Comparison of ENCODE assay signal across 8 cellular contexts in genomic region chr5:180799902-180800801, GRCh38. TPM values are rescaled to one million over a fixed set of nuclear protein-coding genes. Genes with fewer than 3 reads are reported as not detected.
DNase-seq lines count a peak whose midpoint lies in the region; ATAC-seq and TF ChIP-seq lines count a peak whose summit lies in the region.

No MANE protein-coding gene starts in this region.

- no peak for DNase-seq in activated CD4-positive, CD25-positive, alpha-beta regulatory T cell treated with anti-CD3 and anti-CD28 coated beads, Interleukin-2, amount 50 U/mL, for 72 hours
- no peak for DNase-seq in activated CD8-positive, alpha-beta memory T cell treated with anti-CD3 and anti-CD28 coated beads, Interleukin-2, amount 10 ng/mL, durations not matched to agents 7 days and 5 days
- peak; percentile 70 for DNase-seq in fibroblast of the aortic adventitia (ENCODE audit: low read depth)
- no peak for DNase-seq in stimulated activated naive B cell treated with anti-CD40 and anti-IgM and Interleukin-4, amounts not matched to agents 10 μg/mL and 1 μg/mL and 100 μg/mL, for 72 hours
- DNase-seq in NCI-H446 treated with DMSO at 0.1 percent for 48 hours (lab: John Stamatoyannopoulos, UW) = no peak
- DNase-seq in NCI-H1105 (lab: John Stamatoyannopoulos, UW) = no peak
- DNase-seq in NCI-H345 (lab: John Stamatoyannopoulos, UW) = no peak

- peak overlapping the region; percentile 93 for H3K4me3 ChIP-seq in fibroblast of the aortic adventitia (ENCODE audit: low read depth, low read length)

- TF ChIP-seq CTCF in fibroblast of the aortic adventitia (IDR thresholded peaks at IDR 0.05; ENCODE audit: insufficient read depth, low read length) = peak; percentile 23

- no peaks in the 10 kb centered on the region for H3K9me3 Mint-ChIP-seq in activated CD8-positive, alpha-beta memory T cell treated with anti-CD3 and anti-CD28 coated beads, Interleukin-2, amount 10 ng/mL, durations not matched to agents 7 days and 5 days (ENCODE audit: low read depth)
- no peaks in the 10 kb centered on the region for H3K9me3 Mint-ChIP-seq in stimulated activated naive B cell treated with anti-CD40 and anti-IgM and Interleukin-4, amounts not matched to agents 10 μg/mL and 1 μg/mL and 100 μg/mL, for 72 hours

- ATAC-seq in activated CD4-positive, CD25-positive, alpha-beta regulatory T cell treated with anti-CD3 and anti-CD28 coated beads, Interleukin-2, amount 50 U/mL, for 24 hours = peak; percentile 4 to 31
- no peak for ATAC-seq in activated CD8-positive, alpha-beta memory T cell treated with anti-CD3 and anti-CD28 coated beads, Interleukin-2, amount 10 ng/mL, durations not matched to agents 7 days and 5 days
- ATAC-seq in stimulated activated naive B cell treated with anti-CD40 and anti-IgM and Interleukin-4, amounts not matched to agents 10 μg/mL and 1 μg/mL and 100 μg/mL, for 72 hours (replicated peaks) = no peak

- peak overlapping the region; percentile 78 for H3K4me3 Mint-ChIP-seq in activated CD8-positive, alpha-beta memory T cell treated with anti-CD3 and anti-CD28 coated beads, Interleukin-2, amount 10 ng/mL, durations not matched to agents 7 days and 5 days
- peak overlapping the region; percentile 96 to 98 for H3K4me3 Mint-ChIP-seq in stimulated activated naive B cell treated with anti-CD40 and anti-IgM and Interleukin-4, amounts not matched to agents 10 μg/mL and 1 μg/mL and 100 μg/mL, for 72 hours

- H3K36me3 Mint-ChIP-seq in activated CD8-positive, alpha-beta memory T cell treated with anti-CD3 and anti-CD28 coated beads, Interleukin-2, amount 10 ng/mL, durations not matched to agents 7 days and 5 days = peaks cover 59% of the 10 kb centered on the region
- peaks cover 85 to 88% of the 10 kb centered on the region in 2 donors for H3K36me3 Mint-ChIP-seq in stimulated activated naive B cell treated with anti-CD40 and anti-IgM and Interleukin-4, amounts not matched to agents 10 μg/mL and 1 μg/mL and 100 μg/mL, for 72 hours

- H3K27ac Mint-ChIP-seq in activated CD8-positive, alpha-beta memory T cell treated with anti-CD3 and anti-CD28 coated beads, Interleukin-2, amount 10 ng/mL, durations not matched to agents 7 days and 5 days = peak overlapping the region; percentile 86
- peak overlapping the region; percentile 89 for H3K27ac Mint-ChIP-seq in stimulated activated naive B cell treated with anti-CD40 and anti-IgM and Interleukin-4, amounts not matched to agents 10 μg/mL and 1 μg/mL and 100 μg/mL, for 72 hours

- H3K27me3 Mint-ChIP-seq in activated CD8-positive, alpha-beta memory T cell treated with anti-CD3 and anti-CD28 coated beads, Interleukin-2, amount 10 ng/mL, durations not matched to agents 7 days and 5 days = no peaks in the 10 kb centered on the region
- H3K27me3 Mint-ChIP-seq in stimulated activated naive B cell treated with anti-CD40 and anti-IgM and Interleukin-4, amounts not matched to agents 10 μg/mL and 1 μg/mL and 100 μg/mL, for 72 hours = no peaks in the 10 kb centered on the region

- H3K4me1 Mint-ChIP-seq in activated CD8-positive, alpha-beta memory T cell treated with anti-CD3 and anti-CD28 coated beads, Interleukin-2, amount 10 ng/mL, durations not matched to agents 7 days and 5 days = peaks cover 75% of the 10 kb centered on the region
- peaks cover 60 to 91% of the 10 kb centered on the region in 2 donors for H3K4me1 Mint-ChIP-seq in stimulated activated naive B cell treated with anti-CD40 and anti-IgM and Interleukin-4, amounts not matched to agents 10 μg/mL and 1 μg/mL and 100 μg/mL, for 72 hours

- CTCF ChIA-PET in activated CD8-positive, alpha-beta memory T cell treated with anti-CD3 and anti-CD28 coated beads, Interleukin-2, amount 10 ng/mL, durations not matched to agents 7 days and 5 days (lab: Charles Lee) = interaction anchor here (1.2 to 3.3 kb wide), 2 partner anchors 30 to 35 kb away, joined by 3 to 16 read pairs; no protein-coding TSS in a partner anchor

RNA-seq across cellular contexts. Expression of gene MGAT1, which starts 2.5 kb away (rescaled TPM):
- 100 to 1,000 TPM; 141 to 142 TPM for total RNA-seq in activated CD8-positive, alpha-beta memory T cell treated with anti-CD3 and anti-CD28 coated beads, Interleukin-2, amount 10 ng/mL, durations not matched to agents 7 days and 5 days
- total RNA-seq in fibroblast of the aortic adventitia (ENCODE audit: low replicate concordance) = 79.4 and 81.1 TPM in 2 replicates

Comparison
In these comparisons a context has a peak if more than half of its experiments do, and no peak if none do; other contexts are left out.
1. ATAC-seq: peak in activated CD4-positive, CD25-positive, alpha-beta regulatory T cell treated with anti-CD3 and anti-CD28 coated beads, Interleukin-2, amount 50 U/mL, for 24 hours (2 of 2); none in activated CD8-positive, alpha-beta memory T cell treated with anti-CD3 and anti-CD28 coated beads, Interleukin-2, amount 10 ng/mL, durations not matched to agents 7 days and 5 days (single experiment) and stimulated activated naive B cell treated with anti-CD40 and anti-IgM and Interleukin-4, amounts not matched to agents 10 μg/mL and 1 μg/mL and 100 μg/mL, for 72 hours (0 of 2).